24 cellular contexts compared by ENCODE assay signal in the genomic region with DNA sequence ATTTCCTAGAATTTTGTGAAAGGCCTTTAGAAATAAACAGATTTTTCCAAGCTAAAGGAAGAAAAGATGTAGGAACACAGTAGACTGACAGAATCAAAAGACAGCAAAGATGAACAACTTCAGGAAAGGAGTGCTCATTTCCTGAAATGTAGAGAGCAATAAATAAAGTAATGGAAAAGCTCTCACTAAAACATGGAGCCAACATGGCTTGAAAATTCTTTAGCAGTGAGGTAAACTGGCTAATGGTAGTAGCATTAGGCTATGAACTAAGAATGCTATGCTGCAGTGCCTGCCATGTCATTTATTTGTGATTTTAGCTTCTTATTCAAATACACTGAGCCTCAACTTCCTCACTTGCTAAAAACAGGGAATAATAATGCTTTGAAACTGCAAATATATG.
DNase-seq lines count a peak whose midpoint lies in the region; ATAC-seq and TF ChIP-seq lines count a peak whose summit lies in the region.
"Had no signal": no experiment of that assay in that cellular context is flagged by ENCODE, and none has a peak within 500 bp of the region (broad histone marks: within the 10 kb centered on the region; RNA-seq: fewer than 3 reads in every experiment).

No MANE protein-coding gene starts in this region.

- H3K9me3 ChIP-seq in GM23248 (ENCODE audit: low read depth) (no peaks in the 10 kb centered on the region), hepatocyte (ENCODE audit: low read depth) (no peaks in the 10 kb centered on the region)
- H3K9me3 ChIP-seq: body of pancreas, Peyer's patch had no signal

- H3K4me3 ChIP-seq in GM23248 (no peak overlapping the region), choroid plexus epithelial cell (ENCODE audit: low read depth, low read length) (no peak overlapping the region), hepatocyte (no peak overlapping the region)
- H3K4me3 ChIP-seq: body of pancreas, coronary artery, K562, Peyer's patch, tibial nerve had no signal

- H3K4me2 ChIP-seq in GM23248 (ENCODE audit: unreplicated experiment) (no peak overlapping the region), hepatocyte (no peak overlapping the region)

- H3K9me2 ChIP-seq in GM23248 (ENCODE audit: insufficient read depth) (no peaks in the 10 kb centered on the region; the same call in 1 of the 2 replicates), hepatocyte (replicated peaks; ENCODE audit: insufficient read depth) (no peaks in the 10 kb centered on the region)

- peaks cover 34% of the 10 kb centered on the region for H3K4me1 ChIP-seq in GM23248 (ENCODE audit: insufficient read depth)
- H3K4me1 ChIP-seq in hepatocyte (ENCODE audit: insufficient read depth): no peaks in the 10 kb centered on the region
- H3K4me1 ChIP-seq: body of pancreas, tibial nerve had no signal

- H2AFZ ChIP-seq in GM23248 (peak overlapping the region; percentile 59; the same call in 1 of the 2 replicates), hepatocyte (no peak overlapping the region)

- no peak overlapping the region for H3K9ac ChIP-seq in GM23248

- H4K20me1 ChIP-seq in GM23248 (ENCODE audit: insufficient read depth): no peaks in the 10 kb centered on the region
- H4K20me1 ChIP-seq in hepatocyte (ENCODE audit: insufficient read depth, poor library complexity, severe bottlenecking): no peaks in the 10 kb centered on the region

- peaks cover 18% of the 10 kb centered on the region for H3F3A ChIP-seq in GM23248 (ENCODE audit: insufficient read depth)

- H3K79me2 ChIP-seq in GM23248 (ENCODE audit: insufficient read depth) (no peaks in the 10 kb centered on the region), hepatocyte (no peaks in the 10 kb centered on the region)

- no peak for TF ChIP-seq CTCF in choroid plexus epithelial cell (conservative IDR thresholded peaks at IDR 0.05; ENCODE audit: low read depth, low read length)
- no peak for TF ChIP-seq CTCF in hepatocyte (IDR thresholded peaks at IDR 0.05; ENCODE audit: poor library complexity)

- H3K36me3 ChIP-seq in GM23248 (ENCODE audit: low read depth) (no peaks in the 10 kb centered on the region), hepatocyte (replicated peaks; ENCODE audit: insufficient read depth, low read depth) (no peaks in the 10 kb centered on the region)
- H3K36me3 ChIP-seq: Peyer's patch, tibial nerve had no signal

- H3K27me3 ChIP-seq in GM23248 (replicated peaks; ENCODE audit: insufficient read depth) (no peaks in the 10 kb centered on the region), hepatocyte (no peaks in the 10 kb centered on the region)
- H3K27me3 ChIP-seq: body of pancreas, Peyer's patch, tibial nerve had no signal

- in situ Hi-C loops in GM23248 (cut with MboI): no loop called here

- DNase-seq in A172 (ENCODE audit: low spot score): peak; percentile 68
- DNase-seq in GM23248: peak; percentile 62
- DNase-seq in choroid plexus epithelial cell (ENCODE audit: low read depth): peak; percentile 28
- peak; percentile 50 for DNase-seq in iris pigment epithelial cell (ENCODE audit: low read depth)
- no peak for DNase-seq in hepatocyte (ENCODE audit: low spot score)
- DNase-seq in NCI-H2029 treated with DMSO at 0.1 percent for 48 hours (lab: John Stamatoyannopoulos, UW): no peak
- DNase-seq: activated CD4-positive, alpha-beta T cell treated with anti-CD3 and anti-CD28 coated beads, Interleukin-2, amount 50 U/mL, for 48 hours; activated naive CD4-positive, alpha-beta T cell treated with anti-CD3 and anti-CD28 coated beads for 36 hours; activated T-cell treated with anti-CD3 and anti-CD28 coated beads, Interleukin-2, amount 50 U/mL, for 24 hours; body of pancreas; CD4-positive, CD25-positive, alpha-beta regulatory T cell; mammary epithelial cell; naive thymus-derived CD8-positive, alpha-beta T cell; NCI-H187 treated with DMSO at 0.1 percent for 48 hours; Peyer's patch; stimulated activated CD4-positive, alpha-beta T cell treated with anti-CD3 and anti-CD28 coated beads, Interleukin-1b, Interleukin-23, amount 100 ng/mL, for 48 hours; T-helper 2 cell had no signal

- ATAC-seq in GM21447 (IDR thresholded peaks at IDR 0.05; ENCODE audit: unreplicated experiment): no peak
- no peak for ATAC-seq in SK-N-SH treated with all-trans-retinoic acid at 6 μM for 48 hours
- ATAC-seq: body of pancreas; K562; naive thymus-derived CD8-positive, alpha-beta T cell had no signal

- H3K27ac ChIP-seq in GM23248: 0 out of 2 replicates have a peak overlapping the region, but pooled peaks have one; percentile 8
- H3K27ac ChIP-seq in hepatocyte: no peak overlapping the region
- H3K27ac ChIP-seq: 22Rv1, body of pancreas, coronary artery, epithelial cell of prostate, Peyer's patch, tibial nerve had no signal

TF ChIP-seq in SK-N-SH treated with all-trans-retinoic acid at 6 μM for 48 hours, 23 proteins besides CTCF, POLR2A, EP300 and RAD21:
- TF ChIP-seq TOX (CRISPR knock-in tag; IDR thresholded peaks at IDR 0.05; ENCODE audit: borderline replicate concordance) (no peak), TCF4 (CRISPR knock-in tag; IDR thresholded peaks at IDR 0.05; ENCODE audit: borderline replicate concordance) (no peak), ZNF8 (CRISPR knock-in tag; IDR thresholded peaks at IDR 0.05) (no peak), ZNF70 (CRISPR knock-in tag; IDR thresholded peaks at IDR 0.05) (no peak)
- TF ChIP-seq, protein P1, sequence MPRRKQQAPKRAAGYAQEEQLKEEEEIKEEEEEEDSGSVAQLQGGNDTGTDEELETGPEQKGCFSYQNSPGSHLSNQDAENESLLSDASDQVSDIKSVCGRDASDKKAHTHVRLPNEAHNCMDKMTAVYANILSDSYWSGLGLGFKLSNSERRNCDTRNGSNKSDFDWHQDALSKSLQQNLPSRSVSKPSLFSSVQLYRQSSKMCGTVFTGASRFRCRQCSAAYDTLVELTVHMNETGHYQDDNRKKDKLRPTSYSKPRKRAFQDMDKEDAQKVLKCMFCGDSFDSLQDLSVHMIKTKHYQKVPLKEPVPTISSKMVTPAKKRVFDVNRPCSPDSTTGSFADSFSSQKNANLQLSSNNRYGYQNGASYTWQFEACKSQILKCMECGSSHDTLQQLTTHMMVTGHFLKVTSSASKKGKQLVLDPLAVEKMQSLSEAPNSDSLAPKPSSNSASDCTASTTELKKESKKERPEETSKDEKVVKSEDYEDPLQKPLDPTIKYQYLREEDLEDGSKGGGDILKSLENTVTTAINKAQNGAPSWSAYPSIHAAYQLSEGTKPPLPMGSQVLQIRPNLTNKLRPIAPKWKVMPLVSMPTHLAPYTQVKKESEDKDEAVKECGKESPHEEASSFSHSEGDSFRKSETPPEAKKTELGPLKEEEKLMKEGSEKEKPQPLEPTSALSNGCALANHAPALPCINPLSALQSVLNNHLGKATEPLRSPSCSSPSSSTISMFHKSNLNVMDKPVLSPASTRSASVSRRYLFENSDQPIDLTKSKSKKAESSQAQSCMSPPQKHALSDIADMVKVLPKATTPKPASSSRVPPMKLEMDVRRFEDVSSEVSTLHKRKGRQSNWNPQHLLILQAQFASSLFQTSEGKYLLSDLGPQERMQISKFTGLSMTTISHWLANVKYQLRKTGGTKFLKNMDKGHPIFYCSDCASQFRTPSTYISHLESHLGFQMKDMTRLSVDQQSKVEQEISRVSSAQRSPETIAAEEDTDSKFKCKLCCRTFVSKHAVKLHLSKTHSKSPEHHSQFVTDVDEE (CRISPR knock-in tag; IDR thresholded peaks at IDR 0.05): no peak

Comparison
In these comparisons a context has a peak if more than half of its experiments do, and no peak if none do; other contexts are left out.
1. DNase-seq: peak in A172 (single experiment), GM23248 (single experiment), choroid plexus epithelial cell (single experiment) and iris pigment epithelial cell (single experiment); none in hepatocyte (single experiment) and NCI-H2029 treated with DMSO at 0.1 percent for 48 hours (single experiment).